1 cellular context compared by ENCODE assay signal in the genomic region with DNA sequence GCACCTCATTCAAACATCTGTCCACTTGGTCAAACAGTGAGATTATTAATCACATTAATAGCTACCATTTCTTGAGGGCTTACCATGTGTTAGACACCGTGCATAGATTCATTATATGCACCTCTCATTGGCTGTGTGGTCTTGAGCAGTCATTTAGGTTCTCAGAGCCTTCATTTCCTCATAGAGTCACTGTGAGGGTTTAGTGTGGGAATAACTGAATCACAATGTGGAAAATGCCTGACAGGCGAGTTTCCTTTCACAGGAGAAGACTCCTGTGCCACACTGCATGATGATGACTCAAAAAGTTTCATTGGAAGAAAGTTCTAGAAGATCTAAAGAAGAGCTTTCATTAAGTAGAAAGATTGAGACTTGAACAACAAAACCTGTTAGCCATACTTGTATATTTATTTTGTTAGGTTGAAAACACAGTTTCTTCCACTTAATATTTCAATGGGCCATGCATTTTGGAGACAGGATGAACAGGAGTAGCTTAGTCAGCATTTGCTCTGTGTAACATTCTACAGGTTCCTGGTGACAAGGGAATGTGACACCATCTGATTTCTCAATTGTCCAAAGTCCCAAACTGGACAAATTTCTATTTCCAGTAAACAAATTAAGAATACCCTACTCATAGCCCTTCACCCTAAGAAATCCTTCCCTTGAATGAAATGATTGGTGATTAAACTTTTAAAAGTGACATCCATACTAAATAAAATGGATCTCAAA.
TF ChIP-seq lines count a peak whose summit lies in the region.

No MANE protein-coding gene starts in this region.

TF ChIP-seq in liver, 16 proteins besides CTCF, POLR2A, EP300 and RAD21 (continued from another document):
- TF ChIP-seq FOXA1 (IDR thresholded peaks at IDR 0.05) = no peak
- TF ChIP-seq TAF1 (conservative IDR thresholded peaks at IDR 0.05) = no peak
- TF ChIP-seq JUND (IDR thresholded peaks at IDR 0.05) = peak in 1 of 2 donors; percentile 62
- peak; percentile 61 for TF ChIP-seq ZBTB33 (IDR thresholded peaks at IDR 0.05)
- TF ChIP-seq SP1 (IDR thresholded peaks at IDR 0.05) = peak; percentile 33
